1 cellular context compared by ENCODE assay signal in genomic region chr3:197516517-197516889, GRCh38.
A peak's percentile ranks its signal among the peaks of the same experiment; 100 is the strongest.
TF ChIP-seq lines count a peak whose summit lies in the region.

No MANE protein-coding gene starts in this region.

TF ChIP-seq in K562, 482 proteins besides CTCF, POLR2A, EP300 and RAD21 (continued from another document and continues in another):
- TF ChIP-seq, protein P1, sequence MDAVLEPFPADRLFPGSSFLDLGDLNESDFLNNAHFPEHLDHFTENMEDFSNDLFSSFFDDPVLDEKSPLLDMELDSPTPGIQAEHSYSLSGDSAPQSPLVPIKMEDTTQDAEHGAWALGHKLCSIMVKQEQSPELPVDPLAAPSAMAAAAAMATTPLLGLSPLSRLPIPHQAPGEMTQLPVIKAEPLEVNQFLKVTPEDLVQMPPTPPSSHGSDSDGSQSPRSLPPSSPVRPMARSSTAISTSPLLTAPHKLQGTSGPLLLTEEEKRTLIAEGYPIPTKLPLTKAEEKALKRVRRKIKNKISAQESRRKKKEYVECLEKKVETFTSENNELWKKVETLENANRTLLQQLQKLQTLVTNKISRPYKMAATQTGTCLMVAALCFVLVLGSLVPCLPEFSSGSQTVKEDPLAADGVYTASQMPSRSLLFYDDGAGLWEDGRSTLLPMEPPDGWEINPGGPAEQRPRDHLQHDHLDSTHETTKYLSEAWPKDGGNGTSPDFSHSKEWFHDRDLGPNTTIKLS (IDR thresholded peaks at IDR 0.05; ENCODE audit: borderline replicate concordance, low read depth): no peak
- TF ChIP-seq NR0B1 (IDR thresholded peaks at IDR 0.05; ENCODE audit: partially characterized antibody) (no peak), TRIM24 (IDR thresholded peaks at IDR 0.05) (peak in 1 of 2 experiments; percentile 66; a peak in 2 of 4 replicates), ZFPM2 (CRISPR knock-in tag; IDR thresholded peaks at IDR 0.05) (no peak), COPS2 (conservative IDR thresholded peaks at IDR 0.05) (no peak), PTTG1 (tag; IDR thresholded peaks at IDR 0.05; ENCODE audit: low read depth) (no peak), ZBTB12 (CRISPR knock-in tag; IDR thresholded peaks at IDR 0.05) (no peak), ZBTB40 (IDR thresholded peaks at IDR 0.05) (no peak), ZBTB40 (CRISPR knock-in tag; IDR thresholded peaks at IDR 0.05) (no peak), CREM (IDR thresholded peaks at IDR 0.05; ENCODE audit: low read depth) (peak; percentile 18; the same call in 1 of the 2 replicates), SPI1 (IDR thresholded peaks at IDR 0.05; ENCODE audit: borderline replicate concordance, low read depth, low read length) (no peak), NEUROD1 (IDR thresholded peaks at IDR 0.05; ENCODE audit: borderline replicate concordance, low read depth, low read length, partially characterized antibody) (no peak), ZNF184 (CRISPR knock-in tag; IDR thresholded peaks at IDR 0.05) (no peak), ZBTB34 (CRISPR knock-in tag; IDR thresholded peaks at IDR 0.05) (no peak), SUPT5H (IDR thresholded peaks at IDR 0.05) (no peak), CREBBP (IDR thresholded peaks at IDR 0.05; ENCODE audit: low read depth, low read length) (no peak), JUND (IDR thresholded peaks at IDR 0.05; ENCODE audit: borderline replicate concordance, low read depth, low read length) (peak; percentile 90), JUND (tag; IDR thresholded peaks at IDR 0.05; ENCODE audit: borderline replicate concordance, low read depth, low read length) (peak; percentile 82; the same call in 2 of the 3 replicates), MYNN (IDR thresholded peaks at IDR 0.05) (no peak), MYNN (CRISPR knock-in tag; IDR thresholded peaks at IDR 0.05) (no peak)
- TF ChIP-seq, protein P2, sequence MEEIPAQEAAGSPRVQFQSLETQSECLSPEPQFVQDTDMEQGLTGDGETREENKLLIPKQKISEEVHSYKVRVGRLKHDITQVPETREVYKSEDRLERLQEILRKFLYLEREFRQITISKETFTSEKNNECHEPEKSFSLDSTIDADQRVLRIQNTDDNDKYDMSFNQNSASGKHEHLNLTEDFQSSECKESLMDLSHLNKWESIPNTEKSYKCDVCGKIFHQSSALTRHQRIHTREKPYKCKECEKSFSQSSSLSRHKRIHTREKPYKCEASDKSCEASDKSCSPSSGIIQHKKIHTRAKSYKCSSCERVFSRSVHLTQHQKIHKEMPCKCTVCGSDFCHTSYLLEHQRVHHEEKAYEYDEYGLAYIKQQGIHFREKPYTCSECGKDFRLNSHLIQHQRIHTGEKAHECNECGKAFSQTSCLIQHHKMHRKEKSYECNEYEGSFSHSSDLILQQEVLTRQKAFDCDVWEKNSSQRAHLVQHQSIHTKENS (CRISPR knock-in tag; IDR thresholded peaks at IDR 0.05): no peak
- TF ChIP-seq, protein P3, sequence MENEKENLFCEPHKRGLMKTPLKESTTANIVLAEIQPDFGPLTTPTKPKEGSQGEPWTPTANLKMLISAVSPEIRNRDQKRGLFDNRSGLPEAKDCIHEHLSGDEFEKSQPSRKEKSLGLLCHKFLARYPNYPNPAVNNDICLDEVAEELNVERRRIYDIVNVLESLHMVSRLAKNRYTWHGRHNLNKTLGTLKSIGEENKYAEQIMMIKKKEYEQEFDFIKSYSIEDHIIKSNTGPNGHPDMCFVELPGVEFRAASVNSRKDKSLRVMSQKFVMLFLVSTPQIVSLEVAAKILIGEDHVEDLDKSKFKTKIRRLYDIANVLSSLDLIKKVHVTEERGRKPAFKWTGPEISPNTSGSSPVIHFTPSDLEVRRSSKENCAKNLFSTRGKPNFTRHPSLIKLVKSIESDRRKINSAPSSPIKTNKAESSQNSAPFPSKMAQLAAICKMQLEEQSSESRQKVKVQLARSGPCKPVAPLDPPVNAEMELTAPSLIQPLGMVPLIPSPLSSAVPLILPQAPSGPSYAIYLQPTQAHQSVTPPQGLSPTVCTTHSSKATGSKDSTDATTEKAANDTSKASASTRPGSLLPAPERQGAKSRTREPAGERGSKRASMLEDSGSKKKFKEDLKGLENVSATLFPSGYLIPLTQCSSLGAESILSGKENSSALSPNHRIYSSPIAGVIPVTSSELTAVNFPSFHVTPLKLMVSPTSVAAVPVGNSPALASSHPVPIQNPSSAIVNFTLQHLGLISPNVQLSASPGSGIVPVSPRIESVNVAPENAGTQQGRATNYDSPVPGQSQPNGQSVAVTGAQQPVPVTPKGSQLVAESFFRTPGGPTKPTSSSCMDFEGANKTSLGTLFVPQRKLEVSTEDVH (IDR thresholded peaks at IDR 0.05; ENCODE audit: low read depth, partially characterized antibody): no peak
